ENCODE assay signal across 21 cellular contexts in the genomic region with DNA sequence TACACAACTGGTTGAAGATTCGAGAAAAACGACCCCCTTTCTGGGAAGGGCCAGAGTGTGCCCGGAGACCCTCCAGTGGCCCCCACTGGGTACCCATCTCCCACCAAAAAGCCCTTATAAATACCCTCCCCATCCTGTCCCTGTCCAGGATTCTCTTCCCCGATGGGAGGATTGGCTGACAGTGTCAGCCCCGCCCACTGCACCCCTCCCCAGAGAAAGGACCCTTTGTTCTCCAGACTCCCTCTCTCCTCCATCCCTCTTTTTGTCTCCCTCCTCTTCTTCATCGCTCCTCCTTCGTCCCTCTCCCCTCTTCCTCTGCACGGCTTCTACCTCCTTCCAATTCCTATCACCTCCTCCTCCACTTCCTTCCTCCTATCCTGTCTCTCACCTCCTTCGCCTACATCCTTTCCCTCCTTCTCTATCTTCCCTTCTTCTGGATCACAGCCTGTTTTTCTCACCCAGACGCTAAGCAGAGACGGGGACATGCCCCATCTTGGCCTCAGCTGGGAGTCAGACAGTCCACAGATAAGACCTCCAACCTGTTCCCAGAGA.
"Had no signal": no experiment of that assay in that cellular context is flagged by ENCODE, and none has a peak within 500 bp of the region (broad histone marks: within the 10 kb centered on the region; RNA-seq: fewer than 3 reads in every experiment).

No MANE protein-coding gene starts in this region.

- H3K4me1 Mint-ChIP-seq: memory B cell; stimulated activated memory B cell treated with anti-CD40 and anti-IgM and Interleukin-4, amounts not matched to agents 10 μg/mL and 1 μg/mL and 100 μg/mL, for 72 hours had no signal

- H3K36me3 Mint-ChIP-seq: natural killer cell treated with Interleukin-12 subunit alpha and Interleukin-12 subunit beta and Interleukin-15 and Interleukin-18, amount 100 ng/mL, for 72 hours had no signal

- H3K27me3 Mint-ChIP-seq: memory B cell; naive B cell; natural killer cell treated with Interleukin-12 subunit alpha and Interleukin-12 subunit beta and Interleukin-15 and Interleukin-18, amount 100 ng/mL, for 72 hours; stimulated activated memory B cell treated with anti-CD40 and anti-IgM and Interleukin-4, amounts not matched to agents 10 μg/mL and 1 μg/mL and 100 μg/mL, for 72 hours; type B pancreatic cell had no signal

- H3K27me3 ChIP-seq: dorsolateral prefrontal cortex, ovary, sigmoid colon, testis, tibial artery had no signal

- ATAC-seq: left ventricle myocardium superior; lower lobe of right lung; natural killer cell treated with Interleukin-12 subunit alpha and Interleukin-12 subunit beta and Interleukin-15 and Interleukin-18, amount 100 ng/mL, for 72 hours; psoas muscle; right cardiac atrium; stimulated activated memory B cell treated with anti-CD40 and anti-IgM and Interleukin-4, amounts not matched to agents 10 μg/mL and 1 μg/mL and 100 μg/mL, for 72 hours; stimulated activated naive CD8-positive, alpha-beta T cell treated with anti-CD3 and anti-CD28 coated beads, Interleukin-15, Interleukin-2, amounts not matched to agents 100 U/mL and 50 U/mL, for 24 hours had no signal

- H3K4me3 ChIP-seq: dorsolateral prefrontal cortex, lower lobe of right lung, ovary, psoas muscle, sigmoid colon, testis, tibial artery had no signal

- H3K36me3 ChIP-seq: ovary, sigmoid colon had no signal

- H3K4me3 Mint-ChIP-seq: memory B cell; naive B cell; natural killer cell treated with Interleukin-12 subunit alpha and Interleukin-12 subunit beta and Interleukin-15 and Interleukin-18, amount 100 ng/mL, for 72 hours; neural crest cell; stimulated activated memory B cell treated with anti-CD40 and anti-IgM and Interleukin-4, amounts not matched to agents 10 μg/mL and 1 μg/mL and 100 μg/mL, for 72 hours; type B pancreatic cell had no signal

- H3K4me1 ChIP-seq: lower lobe of right lung, psoas muscle, sigmoid colon, testis, tibial artery had no signal

- H3K9me3 ChIP-seq: lower lobe of right lung, ovary, psoas muscle, sigmoid colon, testis, tibial artery had no signal

- H3K27ac Mint-ChIP-seq: memory B cell; naive B cell; stimulated activated memory B cell treated with anti-CD40 and anti-IgM and Interleukin-4, amounts not matched to agents 10 μg/mL and 1 μg/mL and 100 μg/mL, for 72 hours; type B pancreatic cell had no signal

- H3K27ac ChIP-seq: lower lobe of right lung, ovary, psoas muscle, sigmoid colon, testis, tibial artery had no signal

- DNase-seq: dorsolateral prefrontal cortex; effector CD4-positive, alpha-beta T cell; left ventricle myocardium superior; lower lobe of right lung; naive B cell; ovary; posterior cingulate gyrus; psoas muscle; right cardiac atrium; sigmoid colon; stimulated activated CD4-positive, alpha-beta T cell treated with anti-CD3 and anti-CD28 coated beads, Interleukin-2, amount 100 ng/mL, for 24 hours; stimulated activated CD4-positive, alpha-beta T cell treated with anti-CD3 and anti-CD28 coated beads, Interleukin-4, amount 100 ng/mL, for 24 hours; stimulated activated naive CD8-positive, alpha-beta T cell treated with anti-CD3 and anti-CD28 coated beads, Interleukin-15, Interleukin-2, amounts not matched to agents 100 U/mL and 50 U/mL, for 24 hours; substantia nigra; testis; tibial artery had no signal

- H3K9me3 Mint-ChIP-seq: memory B cell; naive B cell; natural killer cell treated with Interleukin-12 subunit alpha and Interleukin-12 subunit beta and Interleukin-15 and Interleukin-18, amount 100 ng/mL, for 72 hours; neural crest cell; stimulated activated memory B cell treated with anti-CD40 and anti-IgM and Interleukin-4, amounts not matched to agents 10 μg/mL and 1 μg/mL and 100 μg/mL, for 72 hours; type B pancreatic cell had no signal
